ENCODE assay signal across 8 cellular contexts in the genomic region with DNA sequence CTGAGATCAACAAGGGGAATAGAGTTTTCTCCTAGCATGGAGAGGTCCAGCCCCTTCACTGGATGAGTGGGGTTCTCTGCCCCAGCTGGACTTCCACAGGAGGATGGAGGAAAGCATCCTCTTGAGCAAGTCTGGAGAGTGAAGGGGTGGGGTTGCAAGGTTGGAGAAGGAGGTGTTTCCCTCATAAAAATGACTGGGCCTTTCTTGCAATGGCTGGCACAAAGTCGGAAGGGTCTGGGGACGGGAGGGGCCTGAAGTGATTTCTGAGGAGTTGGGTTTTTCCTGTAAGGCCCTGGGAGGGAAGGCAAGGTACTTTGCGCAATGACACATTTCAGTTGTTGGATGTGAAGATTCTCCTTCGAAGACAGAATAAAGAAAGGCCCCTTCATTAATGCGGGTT. TPM values are rescaled to one million over a fixed set of nuclear protein-coding genes. Genes with fewer than 3 reads are reported as not detected.
DNase-seq lines count a peak whose midpoint lies in the region; ATAC-seq and TF ChIP-seq lines count a peak whose summit lies in the region.

No MANE protein-coding gene starts in this region.

- TF ChIP-seq EP300 in stomach (IDR thresholded peaks at IDR 0.05): no peak

- POLR2A ChIA-PET in MCF 10A (lab: Yijun Ruan, JAX): interaction anchor here (2.3 kb wide), 1 partner anchor 8 kb away, joined by 9 read pairs; no protein-coding TSS in a partner anchor

- WGBS in stomach, 5 donors: 19 to 38% (median 32%) methylated on average over 5 of the region's 5 CpGs

- peak overlapping the region; percentile 71; the same call in 1 of the 2 replicates for H2AFZ ChIP-seq in MM.1S (ENCODE audit: low read length)

- intact Hi-C loops in MCF 10A (cut with micrococcal nuclease) (loop anchor here (2.0 kb wide), 1 partner anchor 28 kb away; no protein-coding TSS in a partner anchor), left colon (cut with DNase I, micrococcal nuclease) (no loop called here), stomach (cut with DNase I; ENCODE audit: low total_unique reads) (no loop called here)

- H3K79me2 ChIP-seq in MM.1S (ENCODE audit: low read length): no peaks in the 10 kb centered on the region

- peaks cover 19% of the 10 kb centered on the region for H3K4me1 Mint-ChIP-seq in MCF 10A (ENCODE audit: insufficient read depth, unreplicated experiment)

- H3K4me2 ChIP-seq in MM.1S (ENCODE audit: low read depth, low read length): peak overlapping the region; percentile 64; the same call in 1 of the 2 replicates

- no peaks in the 10 kb centered on the region for H3K9me3 Mint-ChIP-seq in MCF 10A (ENCODE audit: unreplicated experiment)

- ATAC-seq in left colon: no peak

- no peaks in the 10 kb centered on the region for H3K9me2 ChIP-seq in MM.1S (replicated peaks; ENCODE audit: insufficient read depth, low read length)

- no peaks in the 10 kb centered on the region for H3K36me3 Mint-ChIP-seq in MCF 10A (ENCODE audit: insufficient read depth, unreplicated experiment)

- TF ChIP-seq POLR2A in stomach (IDR thresholded peaks at IDR 0.05): no peak

- no peak for DNase-seq in MM.1S
- DNase-seq in MCF 10A (ENCODE audit: unreplicated experiment): no peak
- DNase-seq in left colon: peak; percentile 18 to 25
- no peak for DNase-seq in stomach
- DNase-seq in NCI-H2081 treated with DMSO at 0.1 percent for 48 hours (lab: John Stamatoyannopoulos, UW): no peak
- no peak for DNase-seq in NCI-H2029 (lab: John Stamatoyannopoulos, UW)
- no peak for DNase-seq in CD1c-positive myeloid dendritic cell (ENCODE audit: extremely low spot score)
- no peak for DNase-seq in D341Med (ENCODE audit: low spot score)

- H3K9ac ChIP-seq in MM.1S (ENCODE audit: low read length): no peak overlapping the region

- no peaks in the 10 kb centered on the region for H3K27me3 ChIP-seq in MM.1S (replicated peaks; ENCODE audit: insufficient read depth, low read length)
- H3K27me3 ChIP-seq in stomach: no peaks in the 10 kb centered on the region

- H3K36me3 ChIP-seq in MM.1S (replicated peaks; ENCODE audit: insufficient read depth, low read length) (no peaks in the 10 kb centered on the region), stomach (no peaks in the 10 kb centered on the region)

- H3K9me3 ChIP-seq in MM.1S (replicated peaks; ENCODE audit: insufficient read depth, low read length) (no peaks in the 10 kb centered on the region), stomach (no peaks in the 10 kb centered on the region)

- CTCF ChIA-PET in MCF 10A (lab: Yijun Ruan, JAX): interaction anchor here (1.6 kb wide), 1 partner anchor 27 kb away, joined by 5 read pairs; no protein-coding TSS in a partner anchor

- no TSS peak for BruUV-seq in MCF 10A (replicated peaks; lab: Mats Ljungman, UMichigan)

- H3K27ac ChIP-seq in MM.1S (ENCODE audit: low read length) (no peak overlapping the region), stomach (peak overlapping the region; percentile 91 to 97 (median 95))

- H3K4me1 ChIP-seq in MM.1S (ENCODE audit: low read length): no peaks in the 10 kb centered on the region
- H3K4me1 ChIP-seq in stomach: peaks cover 14 to 50% (median 35%) of the 10 kb centered on the region in 4 donors

- H4K20me1 ChIP-seq in MM.1S (ENCODE audit: insufficient read depth, low read length): no peaks in the 10 kb centered on the region

- no peak overlapping the region for H3K4me3 ChIP-seq in MM.1S (ENCODE audit: low read length)
- H3K4me3 ChIP-seq in stomach: peak overlapping the region; percentile 83 to 89 (median 84)

- peak overlapping the region; percentile 82 for H3K4me3 Mint-ChIP-seq in MCF 10A (ENCODE audit: unreplicated experiment)

- TF ChIP-seq CTCF in MM.1S (IDR thresholded peaks at IDR 0.05; ENCODE audit: low read length) (no peak), MCF 10A (IDR thresholded peaks at IDR 0.05; ENCODE audit: unreplicated experiment) (no peak), stomach (IDR thresholded peaks at IDR 0.05) (no peak)

- H3K27me3 Mint-ChIP-seq in MCF 10A (ENCODE audit: insufficient read depth, unreplicated experiment): no peaks in the 10 kb centered on the region

- H3K27ac Mint-ChIP-seq in MCF 10A (ENCODE audit: low read depth, unreplicated experiment): peak overlapping the region; percentile 93

- H3F3A ChIP-seq in MM.1S (ENCODE audit: insufficient read depth, low read length): no peaks in the 10 kb centered on the region

RNA-seq across cellular contexts. Expression of a gene that starts 0.9 kb away (rescaled TPM):
- total RNA-seq in MCF 10A (2022) (4.2 and 6.9 TPM in 2 replicates), left colon (10 to 100 TPM; 11.2 to 15.0 TPM), stomach (10 to 100 TPM; 12.0 to 59.1 (median 20.4) TPM)
- 10 to 100 TPM in 1 of 3 donors, 1 to 10 TPM in 2; 3.1 to 12.4 (median 3.2) TPM for polyA plus RNA-seq in stomach

Comparison
In these comparisons a context has a peak if more than half of its experiments do, and no peak if none do; other contexts are left out.
1. DNase-seq: peak in left colon (2 of 2); none in MM.1S (single experiment), MCF 10A (single experiment), stomach (single experiment), NCI-H2081 treated with DMSO at 0.1 percent for 48 hours (single experiment), NCI-H2029 (single experiment), CD1c-positive myeloid dendritic cell (single experiment) and D341Med (single experiment).